ENCODE assay signal across 14 cellular contexts in the genomic region with DNA sequence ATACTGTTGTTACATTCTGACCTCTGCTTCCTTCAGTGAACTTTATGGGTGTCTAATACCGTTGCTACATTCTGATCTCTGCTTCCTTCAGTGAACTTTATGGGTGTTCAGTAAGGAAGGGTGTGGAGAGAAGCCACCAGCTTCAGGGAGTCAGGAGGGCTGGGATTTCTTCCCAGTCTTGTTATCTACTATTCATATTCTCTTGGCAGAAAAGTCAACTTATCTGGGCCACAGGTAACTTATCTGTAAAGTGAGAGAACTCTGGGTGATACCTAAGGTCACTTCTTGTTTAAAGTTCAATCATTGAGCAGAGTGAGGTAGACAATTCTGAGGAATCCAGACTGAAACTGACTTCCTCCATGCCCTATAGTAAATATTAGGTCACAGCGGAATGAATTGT.
"Had no signal": no experiment of that assay in that cellular context is flagged by ENCODE, and none has a peak within 500 bp of the region (broad histone marks: within the 10 kb centered on the region; RNA-seq: fewer than 3 reads in every experiment).

No MANE protein-coding gene starts in this region.

- H3K27me3 ChIP-seq: gastroesophageal sphincter had no signal

- H3K4me3 ChIP-seq: gastroesophageal sphincter, heart right ventricle, left ventricle myocardium inferior, thoracic aorta had no signal

- H3K36me3 ChIP-seq: gastroesophageal sphincter, heart right ventricle, left ventricle myocardium inferior, thoracic aorta had no signal

- H3K27ac ChIP-seq: gastroesophageal sphincter, left ventricle myocardium inferior, thoracic aorta had no signal

- DNase-seq: activated CD4-positive, alpha-beta T cell treated with anti-CD3 and anti-CD28 coated beads, Interleukin-2, amount 50 U/mL, for 1 hour; activated naive CD4-positive, alpha-beta T cell; activated naive CD8-positive, alpha-beta T cell treated with anti-CD3 and anti-CD28 coated beads, Interleukin-2, amount 10 ng/mL, durations not matched to agents 7 days and 5 days; activated T-cell treated with anti-CD3 and anti-CD28 coated beads for 4 hours; anterior cingulate cortex; cerebellar nuclear complex; heart right ventricle; left ventricle myocardium inferior; mesenchymal stem cell; nucleus accumbens; stimulated activated CD4-positive, alpha-beta T cell treated with anti-CD3 and anti-CD28 coated beads, Interleukin-12 subunit alpha, Interleukin-12 subunit beta, amount 100 ng/mL, for 4 hours; stimulated activated CD4-positive, alpha-beta T cell treated with anti-CD3 and anti-CD28 coated beads, Interleukin-2, amount 100 ng/mL, for 24 hours had no signal

- H3K9me3 ChIP-seq: gastroesophageal sphincter, heart right ventricle, left ventricle myocardium inferior, thoracic aorta had no signal

- ATAC-seq: gastroesophageal sphincter had no signal
